In the genomic region with DNA sequence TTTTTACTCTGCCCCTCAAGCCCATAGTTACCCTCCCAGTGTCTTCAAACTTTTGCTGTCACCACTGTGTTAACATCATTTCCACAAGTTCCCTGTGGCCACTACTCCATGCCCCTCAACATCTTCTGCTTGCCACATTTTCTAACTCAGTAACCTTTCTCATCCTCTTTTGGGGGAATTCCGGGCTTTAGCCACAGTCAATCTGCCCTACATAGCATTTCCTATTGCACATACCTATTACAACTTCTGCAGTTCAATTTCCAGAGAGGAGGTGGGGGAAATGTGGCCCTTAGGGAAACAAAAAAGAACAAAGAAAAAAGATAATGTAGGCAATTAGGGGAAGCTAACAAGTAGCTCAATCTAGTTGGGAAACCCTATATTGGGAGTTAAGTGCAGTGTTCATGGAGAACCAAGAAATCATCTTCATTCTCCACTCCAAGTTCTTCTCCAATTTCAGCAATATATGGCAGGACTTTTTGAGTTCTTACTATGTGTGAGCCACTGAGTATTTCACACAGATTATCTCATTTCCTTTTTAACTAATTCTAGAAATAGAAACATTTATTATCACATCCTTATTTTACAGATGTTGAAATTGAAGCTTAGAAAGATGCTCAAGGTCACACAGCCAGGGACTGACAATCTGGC, we compare ENCODE assay signal across 19 cellular contexts. TPM values are rescaled to one million over a fixed set of nuclear protein-coding genes. Genes with fewer than 3 reads are reported as not detected.
DNase-seq lines count a peak whose midpoint lies in the region; ATAC-seq and TF ChIP-seq lines count a peak whose summit lies in the region.
"Had no signal": no experiment of that assay in that cellular context is flagged by ENCODE, and none has a peak within 500 bp of the region (broad histone marks: within the 10 kb centered on the region; RNA-seq: fewer than 3 reads in every experiment).

No MANE protein-coding gene starts in this region.

- no peak overlapping the region for H3K4me3 Mint-ChIP-seq in activated naive CD8-positive, alpha-beta T cell treated with anti-CD3 and anti-CD28 coated beads for 36 hours
- H3K4me3 Mint-ChIP-seq: stimulated activated effector memory CD8-positive, alpha-beta T cell treated with anti-CD3 and anti-CD28 coated beads, Interleukin-12 subunit alpha, Interleukin-12 subunit beta, amount 100 ng/mL, for 72 hours; T-helper 1 cell treated with Interleukin-12 subunit alpha and Interleukin-12 subunit beta and Interleukin-4 antibody, amounts not matched to agents 30 μg/mL and 1 μg/mL, for 36 hours had no signal

- TF ChIP-seq CTCF in choroid plexus epithelial cell (conservative IDR thresholded peaks at IDR 0.05; ENCODE audit: low read depth, low read length) (no peak), psoas muscle (IDR thresholded peaks at IDR 0.05) (no peak)

- intact Hi-C loops in psoas muscle (cut with DNase I): no loop called here

- H3K27ac ChIP-seq in psoas muscle: no peak overlapping the region
- H3K27ac ChIP-seq: brain microvascular endothelial cell, pancreas had no signal

- H3K9me3 ChIP-seq in psoas muscle: no peaks in the 10 kb centered on the region
- H3K9me3 ChIP-seq: pancreas had no signal

- H3K9me3 Mint-ChIP-seq in activated naive CD8-positive, alpha-beta T cell treated with anti-CD3 and anti-CD28 coated beads for 36 hours: no peaks in the 10 kb centered on the region
- H3K9me3 Mint-ChIP-seq: stimulated activated effector memory CD8-positive, alpha-beta T cell treated with anti-CD3 and anti-CD28 coated beads, Interleukin-12 subunit alpha, Interleukin-12 subunit beta, amount 100 ng/mL, for 72 hours; T-helper 1 cell treated with Interleukin-12 subunit alpha and Interleukin-12 subunit beta and Interleukin-4 antibody, amounts not matched to agents 30 μg/mL and 1 μg/mL, for 36 hours had no signal

- no peaks in the 10 kb centered on the region for H3K4me1 ChIP-seq in psoas muscle
- H3K4me1 ChIP-seq: pancreas had no signal

- H3K4me3 ChIP-seq in choroid plexus epithelial cell (ENCODE audit: low read depth, low read length): no peak overlapping the region
- no peak overlapping the region for H3K4me3 ChIP-seq in psoas muscle
- no peak overlapping the region for H3K4me3 ChIP-seq in H7 (ENCODE audit: insufficient read depth, low read depth, low read length)
- H3K4me3 ChIP-seq: pancreas had no signal

- no peaks in the 10 kb centered on the region for H3K27me3 Mint-ChIP-seq in activated naive CD8-positive, alpha-beta T cell treated with anti-CD3 and anti-CD28 coated beads for 36 hours

- no peaks in the 10 kb centered on the region for H3K4me1 Mint-ChIP-seq in activated naive CD8-positive, alpha-beta T cell treated with anti-CD3 and anti-CD28 coated beads for 36 hours
- H3K4me1 Mint-ChIP-seq: stimulated activated effector memory CD8-positive, alpha-beta T cell treated with anti-CD3 and anti-CD28 coated beads, Interleukin-12 subunit alpha, Interleukin-12 subunit beta, amount 100 ng/mL, for 72 hours had no signal

- no peaks in the 10 kb centered on the region for H3K36me3 Mint-ChIP-seq in activated naive CD8-positive, alpha-beta T cell treated with anti-CD3 and anti-CD28 coated beads for 36 hours
- H3K36me3 Mint-ChIP-seq: stimulated activated effector memory CD8-positive, alpha-beta T cell treated with anti-CD3 and anti-CD28 coated beads, Interleukin-12 subunit alpha, Interleukin-12 subunit beta, amount 100 ng/mL, for 72 hours had no signal

- peak; percentile 68 for ATAC-seq in GM19463 (IDR thresholded peaks at IDR 0.05; ENCODE audit: unreplicated experiment)
- peak; percentile 74 for ATAC-seq in HG03432 (IDR thresholded peaks at IDR 0.05; ENCODE audit: unreplicated experiment)
- no peak for ATAC-seq in psoas muscle
- ATAC-seq in HG02642 (IDR thresholded peaks at IDR 0.05; ENCODE audit: poor library complexity, unreplicated experiment): no peak
- ATAC-seq: pancreas; PC-3; stimulated activated effector memory CD8-positive, alpha-beta T cell treated with anti-CD3 and anti-CD28 coated beads, Interleukin-12 subunit alpha, Interleukin-12 subunit beta, amount 100 ng/mL, for 72 hours had no signal

- WGBS in psoas muscle, 3 donors: 69 to 80% (median 76%) methylated on average over 1 of the region's 1 CpG

- no peaks in the 10 kb centered on the region for H3K27me3 ChIP-seq in psoas muscle (ENCODE audit: insufficient read depth in 3 of 3, low read length in 2 of 3)
- no peaks in the 10 kb centered on the region for H3K27me3 ChIP-seq in H7 (ENCODE audit: control insufficient read depth, insufficient read depth, low read length)
- H3K27me3 ChIP-seq: brain microvascular endothelial cell, pancreas had no signal

- DNase-seq in EH (ENCODE audit: low read depth): peak; percentile 16
- peak; percentile 60 for DNase-seq in choroid plexus epithelial cell (ENCODE audit: low read depth)
- no peak for DNase-seq in psoas muscle
- DNase-seq in H7: no peak
- no peak for DNase-seq in activated naive CD8-positive, alpha-beta T cell treated with anti-CD3 and anti-CD28 coated beads for 36 hours
- DNase-seq: activated CD4-positive, alpha-beta T cell treated with anti-CD3 and anti-CD28 coated beads, Interleukin-2, amount 50 U/mL, for 4 hours; activated effector memory CD4-positive, alpha-beta T cell treated with Interleukin-2 at 50 U/mL for 16 hours; brain microvascular endothelial cell; DMS153; GOT3; mesendoderm; NCI-H2171 treated with DMSO at 0.1 percent for 48 hours; pancreas; PC-3 had no signal

- H3K36me3 ChIP-seq in psoas muscle (ENCODE audit: insufficient read depth in 1 of 2, low read depth in 1 of 2) (no peaks in the 10 kb centered on the region), H7 (replicated peaks; ENCODE audit: control insufficient read depth, insufficient read depth, low read length) (no peaks in the 10 kb centered on the region)
- H3K36me3 ChIP-seq: brain microvascular endothelial cell, pancreas had no signal

- H3K27ac Mint-ChIP-seq in activated naive CD8-positive, alpha-beta T cell treated with anti-CD3 and anti-CD28 coated beads for 36 hours: no peak overlapping the region
- H3K27ac Mint-ChIP-seq: stimulated activated effector memory CD8-positive, alpha-beta T cell treated with anti-CD3 and anti-CD28 coated beads, Interleukin-12 subunit alpha, Interleukin-12 subunit beta, amount 100 ng/mL, for 72 hours; T-helper 1 cell treated with Interleukin-12 subunit alpha and Interleukin-12 subunit beta and Interleukin-4 antibody, amounts not matched to agents 30 μg/mL and 1 μg/mL, for 36 hours had no signal

RNA-seq across cellular contexts. Expression of gene LPAR1, which starts 40.2 kb away (rescaled TPM):
- 1 to 10 TPM; 3.5 to 6.1 (median 5.1) TPM for total RNA-seq in psoas muscle
- 1 to 10 TPM; 2.5 to 7.7 (median 4.5) TPM for polyA plus RNA-seq in psoas muscle
- total RNA-seq in H7 (2014; rRNA removed; shearing (Covaris generic)): 7.1 and 7.2 TPM in 2 replicates
- total RNA-seq in activated naive CD8-positive, alpha-beta T cell treated with anti-CD3 and anti-CD28 coated beads for 36 hours: not detected

Comparison
In these comparisons a context has a peak if more than half of its experiments do, and no peak if none do; other contexts are left out.
1. DNase-seq: peak in EH (single experiment) and choroid plexus epithelial cell (single experiment); none in psoas muscle (0 of 2), H7 (single experiment) and activated naive CD8-positive, alpha-beta T cell treated with anti-CD3 and anti-CD28 coated beads for 36 hours (single experiment).
2. ATAC-seq: peak in GM19463 (single experiment) and HG03432 (single experiment); none in psoas muscle (0 of 4) and HG02642 (single experiment).